ENCODE assay signal across 1 cellular context in the genomic region with DNA sequence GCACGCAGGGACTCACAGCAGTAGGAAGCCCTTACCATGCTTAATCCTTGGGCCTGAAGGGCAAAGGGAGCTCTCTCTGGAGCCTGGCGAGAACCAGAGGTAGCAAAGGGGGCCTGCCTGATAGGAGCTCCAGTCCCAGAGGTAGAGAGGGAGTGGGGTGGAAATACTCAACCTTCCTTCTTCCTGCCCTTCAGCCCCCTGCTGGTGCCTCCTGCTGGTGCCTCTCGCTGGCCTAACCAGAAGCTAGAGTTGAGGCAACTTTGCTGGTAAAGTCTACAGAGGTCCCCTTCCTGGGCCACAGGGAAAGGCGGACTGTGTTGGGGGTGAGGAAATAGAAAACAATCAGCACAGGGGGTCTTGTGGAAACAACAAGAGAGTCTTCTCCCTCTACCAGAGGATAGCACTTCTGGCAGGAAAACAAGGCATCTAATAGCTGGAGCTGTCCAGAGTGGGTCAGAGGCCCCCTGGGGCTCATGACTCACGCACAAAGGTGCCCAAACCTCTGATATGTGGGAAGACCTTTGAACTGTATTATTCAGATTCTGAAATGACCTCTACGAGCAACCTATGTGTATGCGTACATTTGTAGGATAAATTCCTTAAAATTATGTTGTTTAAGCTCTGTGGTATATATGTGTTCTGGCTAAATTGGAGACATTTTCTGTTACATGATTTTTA.
TF ChIP-seq lines count a peak whose summit lies in the region.

No MANE protein-coding gene starts in this region.

TF ChIP-seq in K562, 482 proteins besides CTCF, POLR2A, EP300 and RAD21 (continued from another document):
- TF ChIP-seq, protein P1, sequence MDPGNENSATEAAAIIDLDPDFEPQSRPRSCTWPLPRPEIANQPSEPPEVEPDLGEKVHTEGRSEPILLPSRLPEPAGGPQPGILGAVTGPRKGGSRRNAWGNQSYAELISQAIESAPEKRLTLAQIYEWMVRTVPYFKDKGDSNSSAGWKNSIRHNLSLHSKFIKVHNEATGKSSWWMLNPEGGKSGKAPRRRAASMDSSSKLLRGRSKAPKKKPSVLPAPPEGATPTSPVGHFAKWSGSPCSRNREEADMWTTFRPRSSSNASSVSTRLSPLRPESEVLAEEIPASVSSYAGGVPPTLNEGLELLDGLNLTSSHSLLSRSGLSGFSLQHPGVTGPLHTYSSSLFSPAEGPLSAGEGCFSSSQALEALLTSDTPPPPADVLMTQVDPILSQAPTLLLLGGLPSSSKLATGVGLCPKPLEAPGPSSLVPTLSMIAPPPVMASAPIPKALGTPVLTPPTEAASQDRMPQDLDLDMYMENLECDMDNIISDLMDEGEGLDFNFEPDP (CRISPR knock-in tag; IDR thresholded peaks at IDR 0.05), result no peak
- TF ChIP-seq PHF21A (IDR thresholded peaks at IDR 0.05; ENCODE audit: borderline replicate concordance, low read depth) (no peak), HDGF (IDR thresholded peaks at IDR 0.05) (no peak), JUND (IDR thresholded peaks at IDR 0.05; ENCODE audit: borderline replicate concordance, low read depth, low read length) (no peak), JUND (tag; IDR thresholded peaks at IDR 0.05; ENCODE audit: borderline replicate concordance, low read depth, low read length) (no peak), PTTG1 (tag; IDR thresholded peaks at IDR 0.05; ENCODE audit: low read depth) (no peak)
- TF ChIP-seq, protein P2, sequence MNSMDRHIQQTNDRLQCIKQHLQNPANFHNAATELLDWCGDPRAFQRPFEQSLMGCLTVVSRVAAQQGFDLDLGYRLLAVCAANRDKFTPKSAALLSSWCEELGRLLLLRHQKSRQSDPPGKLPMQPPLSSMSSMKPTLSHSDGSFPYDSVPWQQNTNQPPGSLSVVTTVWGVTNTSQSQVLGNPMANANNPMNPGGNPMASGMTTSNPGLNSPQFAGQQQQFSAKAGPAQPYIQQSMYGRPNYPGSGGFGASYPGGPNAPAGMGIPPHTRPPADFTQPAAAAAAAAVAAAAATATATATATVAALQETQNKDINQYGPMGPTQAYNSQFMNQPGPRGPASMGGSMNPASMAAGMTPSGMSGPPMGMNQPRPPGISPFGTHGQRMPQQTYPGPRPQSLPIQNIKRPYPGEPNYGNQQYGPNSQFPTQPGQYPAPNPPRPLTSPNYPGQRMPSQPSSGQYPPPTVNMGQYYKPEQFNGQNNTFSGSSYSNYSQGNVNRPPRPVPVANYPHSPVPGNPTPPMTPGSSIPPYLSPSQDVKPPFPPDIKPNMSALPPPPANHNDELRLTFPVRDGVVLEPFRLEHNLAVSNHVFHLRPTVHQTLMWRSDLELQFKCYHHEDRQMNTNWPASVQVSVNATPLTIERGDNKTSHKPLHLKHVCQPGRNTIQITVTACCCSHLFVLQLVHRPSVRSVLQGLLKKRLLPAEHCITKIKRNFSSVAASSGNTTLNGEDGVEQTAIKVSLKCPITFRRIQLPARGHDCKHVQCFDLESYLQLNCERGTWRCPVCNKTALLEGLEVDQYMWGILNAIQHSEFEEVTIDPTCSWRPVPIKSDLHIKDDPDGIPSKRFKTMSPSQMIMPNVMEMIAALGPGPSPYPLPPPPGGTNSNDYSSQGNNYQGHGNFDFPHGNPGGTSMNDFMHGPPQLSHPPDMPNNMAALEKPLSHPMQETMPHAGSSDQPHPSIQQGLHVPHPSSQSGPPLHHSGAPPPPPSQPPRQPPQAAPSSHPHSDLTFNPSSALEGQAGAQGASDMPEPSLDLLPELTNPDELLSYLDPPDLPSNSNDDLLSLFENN (IDR thresholded peaks at IDR 0.05; ENCODE audit: low read depth in 2 of 2, low read length in 2 of 2), result no peak
- TF ChIP-seq, protein P3, sequence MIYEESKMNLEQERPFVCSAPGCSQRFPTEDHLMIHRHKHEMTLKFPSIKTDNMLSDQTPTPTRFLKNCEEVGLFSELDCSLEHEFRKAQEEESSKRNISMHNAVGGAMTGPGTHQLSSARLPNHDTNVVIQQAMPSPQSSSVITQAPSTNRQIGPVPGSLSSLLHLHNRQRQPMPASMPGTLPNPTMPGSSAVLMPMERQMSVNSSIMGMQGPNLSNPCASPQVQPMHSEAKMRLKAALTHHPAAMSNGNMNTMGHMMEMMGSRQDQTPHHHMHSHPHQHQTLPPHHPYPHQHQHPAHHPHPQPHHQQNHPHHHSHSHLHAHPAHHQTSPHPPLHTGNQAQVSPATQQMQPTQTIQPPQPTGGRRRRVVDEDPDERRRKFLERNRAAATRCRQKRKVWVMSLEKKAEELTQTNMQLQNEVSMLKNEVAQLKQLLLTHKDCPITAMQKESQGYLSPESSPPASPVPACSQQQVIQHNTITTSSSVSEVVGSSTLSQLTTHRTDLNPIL (CRISPR knock-in tag; IDR thresholded peaks at IDR 0.05), result no peak
- TF ChIP-seq, protein P4, sequence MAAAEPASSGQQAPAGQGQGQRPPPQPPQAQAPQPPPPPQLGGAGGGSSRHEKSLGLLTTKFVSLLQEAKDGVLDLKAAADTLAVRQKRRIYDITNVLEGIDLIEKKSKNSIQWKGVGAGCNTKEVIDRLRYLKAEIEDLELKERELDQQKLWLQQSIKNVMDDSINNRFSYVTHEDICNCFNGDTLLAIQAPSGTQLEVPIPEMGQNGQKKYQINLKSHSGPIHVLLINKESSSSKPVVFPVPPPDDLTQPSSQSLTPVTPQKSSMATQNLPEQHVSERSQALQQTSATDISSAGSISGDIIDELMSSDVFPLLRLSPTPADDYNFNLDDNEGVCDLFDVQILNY (CRISPR knock-in tag; IDR thresholded peaks at IDR 0.05), result no peak
